ENCODE assay signal across 25 cellular contexts in genomic region chr7:44911911-44912310, GRCh38. TPM values are rescaled to one million over a fixed set of nuclear protein-coding genes. Genes with fewer than 3 reads are reported as not detected.
DNase-seq lines count a peak whose midpoint lies in the region; ATAC-seq and TF ChIP-seq lines count a peak whose summit lies in the region.
"Had no signal": no experiment of that assay in that cellular context is flagged by ENCODE, and none has a peak within 500 bp of the region (broad histone marks: within the 10 kb centered on the region; RNA-seq: fewer than 3 reads in every experiment).

No MANE protein-coding gene starts in this region.

- TF ChIP-seq CTCF in right atrium auricular region (IDR thresholded peaks at IDR 0.05) = no peak
- TF ChIP-seq CTCF in lower lobe of right lung (IDR thresholded peaks at IDR 0.05) = no peak
- TF ChIP-seq CTCF in upper lobe of right lung (IDR thresholded peaks at IDR 0.05) = no peak

- peak; percentile 37 to 56 for ATAC-seq in left cardiac atrium
- ATAC-seq in central memory CD8-positive, alpha-beta T cell (replicated peaks; ENCODE audit: extremely low read depth, poor library complexity, severe bottlenecking) = no peak
- ATAC-seq in lower lobe of right lung = peak; percentile 30 to 41
- peak; percentile 56 for ATAC-seq in upper lobe of right lung
- ATAC-seq in HG02610 (IDR thresholded peaks at IDR 0.05; ENCODE audit: unreplicated experiment) = no peak
- ATAC-seq in HG03135 (IDR thresholded peaks at IDR 0.05; ENCODE audit: unreplicated experiment) = no peak
- ATAC-seq: activated T-cell treated with anti-CD3 and anti-CD28 coated beads, Interleukin-2, amount 50 U/mL, for 4 hours; naive thymus-derived CD4-positive, alpha-beta T cell had no signal

- H3K4me1 ChIP-seq in right atrium auricular region (peaks cover 0 to 9% of the 10 kb centered on the region in 2 donors), lower lobe of right lung (peaks cover 6% of the 10 kb centered on the region), upper lobe of right lung (no peaks in the 10 kb centered on the region)
- H3K4me1 ChIP-seq: Caco-2, SJSA1 had no signal

- H3K36me3 ChIP-seq in right atrium auricular region (no peaks in the 10 kb centered on the region), lower lobe of right lung (no peaks in the 10 kb centered on the region), upper lobe of right lung (no peaks in the 10 kb centered on the region)
- H3K36me3 ChIP-seq: SJSA1 had no signal

- intact Hi-C loops in left cardiac atrium (cut with DNase I) (loop anchor here in 1 of 2 donors (5.0 kb wide), 1 partner anchor 50 kb away; no protein-coding TSS in a partner anchor), lower lobe of right lung (cut with DNase I) (no loop called here), upper lobe of right lung (cut with DNase I) (no loop called here)

- H3K4me3 ChIP-seq in right atrium auricular region (no peak overlapping the region), lower lobe of right lung (no peak overlapping the region), upper lobe of right lung (no peak overlapping the region)
- H3K4me3 ChIP-seq: A549, SJSA1 had no signal

- H3K4me1 Mint-ChIP-seq in central memory CD8-positive, alpha-beta T cell = peaks cover 5% of the 10 kb centered on the region

- H3K27ac ChIP-seq in right atrium auricular region (no peak overlapping the region), lower lobe of right lung (no peak overlapping the region), upper lobe of right lung (no peak overlapping the region)
- H3K27ac ChIP-seq: SJSA1 had no signal

- no peaks in the 10 kb centered on the region for H3K9me3 Mint-ChIP-seq in central memory CD8-positive, alpha-beta T cell
- H3K9me3 Mint-ChIP-seq: activated T-cell treated with anti-CD3 and anti-CD28 coated beads, Interleukin-2, amount 50 U/mL, for 4 hours; naive thymus-derived CD4-positive, alpha-beta T cell; stimulated activated naive CD8-positive, alpha-beta T cell treated with anti-CD3 and anti-CD28 coated beads, Interleukin-15, Interleukin-2, amounts not matched to agents 100 ng/mL and 50 ng/mL, for 24 hours; T-helper 1 cell treated with Interleukin-12 subunit alpha and Interleukin-12 subunit beta and Interleukin-4 antibody, amounts not matched to agents 30 μg/mL and 1 μg/mL, for 36 hours had no signal

- H3K4me3 Mint-ChIP-seq in central memory CD8-positive, alpha-beta T cell = no peak overlapping the region
- H3K4me3 Mint-ChIP-seq: activated T-cell treated with anti-CD3 and anti-CD28 coated beads, Interleukin-2, amount 50 U/mL, for 4 hours; naive thymus-derived CD4-positive, alpha-beta T cell; stimulated activated naive CD8-positive, alpha-beta T cell treated with anti-CD3 and anti-CD28 coated beads, Interleukin-15, Interleukin-2, amounts not matched to agents 100 ng/mL and 50 ng/mL, for 24 hours; T-helper 1 cell treated with Interleukin-12 subunit alpha and Interleukin-12 subunit beta and Interleukin-4 antibody, amounts not matched to agents 30 μg/mL and 1 μg/mL, for 36 hours had no signal

- peaks cover 6% of the 10 kb centered on the region for H3K36me3 Mint-ChIP-seq in central memory CD8-positive, alpha-beta T cell (ENCODE audit: insufficient read depth)
- H3K36me3 Mint-ChIP-seq: naive thymus-derived CD4-positive, alpha-beta T cell had no signal

- H3K27me3 ChIP-seq in right atrium auricular region (no peaks in the 10 kb centered on the region), lower lobe of right lung (ENCODE audit: low read depth) (no peaks in the 10 kb centered on the region), upper lobe of right lung (no peaks in the 10 kb centered on the region)
- H3K27me3 ChIP-seq: SJSA1 had no signal

- DNase-seq in left cardiac atrium (no peak), right atrium auricular region (ENCODE audit: low spot score) (no peak), lower lobe of right lung (no peak), upper lobe of right lung (no peak), NCI-H1417 (lab: John Stamatoyannopoulos, UW) (no peak)
- DNase-seq in central memory CD8-positive, alpha-beta T cell (ENCODE audit: low spot score in 2 of 2) = no peak
- DNase-seq: activated CD4-positive, alpha-beta T cell treated with anti-CD3 and anti-CD28 coated beads for 4 hours; activated CD8-positive, alpha-beta memory T cell treated with anti-CD3 and anti-CD28 coated beads for 24 hours; activated naive CD4-positive, alpha-beta T cell treated with anti-CD3 and anti-CD28 coated beads, Interleukin-2, amount 50 U/mL, for 16 hours; activated T-cell treated with anti-CD3 and anti-CD28 coated beads, Interleukin-2, amount 50 U/mL, for 4 hours; Caco-2; central memory CD4-positive, alpha-beta T cell; DMS79 treated with DMSO at 0.1 percent for 48 hours; H7; naive thymus-derived CD4-positive, alpha-beta T cell; NCI-H187; NCI-H2171 treated with DMSO at 0.1 percent for 48 hours; NCI-H524; occipital lobe had no signal

- H3K27ac Mint-ChIP-seq in central memory CD8-positive, alpha-beta T cell (ENCODE audit: low read depth) = peak overlapping the region; percentile 46
- H3K27ac Mint-ChIP-seq: T-helper 1 cell treated with Interleukin-12 subunit alpha and Interleukin-12 subunit beta and Interleukin-4 antibody, amounts not matched to agents 30 μg/mL and 1 μg/mL, for 36 hours had no signal

- H3K9me3 ChIP-seq in right atrium auricular region = no peaks in the 10 kb centered on the region
- no peaks in the 10 kb centered on the region for H3K9me3 ChIP-seq in lower lobe of right lung
- no peaks in the 10 kb centered on the region for H3K9me3 ChIP-seq in upper lobe of right lung
- H3K9me3 ChIP-seq: A549, Caco-2, SJSA1 had no signal

- H3K27me3 Mint-ChIP-seq in central memory CD8-positive, alpha-beta T cell = no peaks in the 10 kb centered on the region
- H3K27me3 Mint-ChIP-seq: stimulated activated naive CD8-positive, alpha-beta T cell treated with anti-CD3 and anti-CD28 coated beads, Interleukin-15, Interleukin-2, amounts not matched to agents 100 ng/mL and 50 ng/mL, for 24 hours had no signal

RNA-seq across cellular contexts. Expression of gene PURB, which starts 26.6 kb away (rescaled TPM):
- total RNA-seq in left cardiac atrium (10 to 100 TPM; 13.8 to 19.3 TPM), right atrium auricular region (10 to 100 TPM in 1 of 2 donors, 1 to 10 TPM in 1; 10.0 to 12.9 TPM), lower lobe of right lung (23.9 TPM), upper lobe of right lung (26.0 TPM)

Comparison
In these comparisons a context has a peak if more than half of its experiments do, and no peak if none do; other contexts are left out.
1. ATAC-seq: peak in left cardiac atrium (2 of 2), lower lobe of right lung (2 of 2) and upper lobe of right lung (single experiment); none in central memory CD8-positive, alpha-beta T cell (single experiment), HG02610 (single experiment) and HG03135 (single experiment).